8 cellular contexts compared by ENCODE assay signal in the genomic region with DNA sequence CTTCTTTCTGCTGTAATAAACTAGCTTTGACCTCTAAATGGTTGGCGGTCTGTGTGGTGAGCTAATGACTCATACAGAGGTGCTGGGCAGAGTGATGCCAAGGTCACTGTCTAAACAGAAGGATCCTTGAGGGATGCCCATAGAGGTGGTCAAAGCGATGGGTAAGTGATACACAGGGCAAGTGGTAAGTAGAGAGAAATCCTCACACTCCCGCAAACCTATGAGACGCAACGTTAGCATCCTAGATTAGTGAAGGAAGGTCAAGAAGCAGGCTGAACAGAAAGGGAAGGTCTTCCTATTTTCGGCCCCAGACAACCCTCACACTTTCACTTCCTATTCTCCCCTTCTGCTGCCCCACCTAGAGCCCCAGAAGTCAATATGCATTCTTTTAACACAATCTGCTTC.
DNase-seq lines count a peak whose midpoint lies in the region; ATAC-seq and TF ChIP-seq lines count a peak whose summit lies in the region.

No MANE protein-coding gene starts in this region.

- ATAC-seq in GM18511 (IDR thresholded peaks at IDR 0.05; ENCODE audit: unreplicated experiment), result peak; percentile 99
- peak; percentile 96 for ATAC-seq in GM21786 (IDR thresholded peaks at IDR 0.05; ENCODE audit: unreplicated experiment)
- ATAC-seq in psoas muscle, result no peak

- H3K9me2 ChIP-seq in Karpas-422 (replicated peaks; ENCODE audit: insufficient read depth, low read length), result no peaks in the 10 kb centered on the region
- no peaks in the 10 kb centered on the region for H3K9me2 ChIP-seq in MM.1S (replicated peaks; ENCODE audit: insufficient read depth, low read length)

- H3F3A ChIP-seq in MM.1S (ENCODE audit: insufficient read depth, low read length), result no peaks in the 10 kb centered on the region

- TF ChIP-seq CTCF in MM.1S (IDR thresholded peaks at IDR 0.05; ENCODE audit: low read length), result no peak
- no peak for TF ChIP-seq CTCF in psoas muscle (IDR thresholded peaks at IDR 0.05)

- H3K27ac ChIP-seq in Karpas-422 (ENCODE audit: low read length), result no peak overlapping the region
- no peak overlapping the region for H3K27ac ChIP-seq in MM.1S (ENCODE audit: low read length)
- no peak overlapping the region for H3K27ac ChIP-seq in psoas muscle

- intact Hi-C loops in psoas muscle (cut with DNase I), result no loop called here

- H3K36me3 ChIP-seq in Karpas-422 (ENCODE audit: insufficient read depth, low read length) (no peaks in the 10 kb centered on the region), MM.1S (replicated peaks; ENCODE audit: insufficient read depth, low read length) (no peaks in the 10 kb centered on the region), psoas muscle (ENCODE audit: insufficient read depth in 1 of 2, low read depth in 1 of 2) (no peaks in the 10 kb centered on the region)

- H3K27me3 ChIP-seq in Karpas-422 (ENCODE audit: low read length), result no peaks in the 10 kb centered on the region
- H3K27me3 ChIP-seq in MM.1S (replicated peaks; ENCODE audit: insufficient read depth, low read length), result no peaks in the 10 kb centered on the region
- H3K27me3 ChIP-seq in psoas muscle (ENCODE audit: insufficient read depth in 3 of 3, low read length in 2 of 3), result peaks cover 0 to 2% (median 0%) of the 10 kb centered on the region in 3 donors

- peak overlapping the region; percentile 32 for H3K9ac ChIP-seq in Karpas-422 (ENCODE audit: low read length)
- H3K9ac ChIP-seq in MM.1S (ENCODE audit: low read length), result no peak overlapping the region

- H3K4me2 ChIP-seq in Karpas-422 (ENCODE audit: low read depth, low read length, poor library complexity, severe bottlenecking), result peak overlapping the region; percentile 53
- H3K4me2 ChIP-seq in MM.1S (ENCODE audit: low read depth, low read length), result no peak overlapping the region

- peak overlapping the region; percentile 59 for H2AFZ ChIP-seq in Karpas-422 (ENCODE audit: low read length)
- H2AFZ ChIP-seq in MM.1S (ENCODE audit: low read length), result no peak overlapping the region

- 85 to 90% (median 87%) methylated on average over 6 of the region's 6 CpGs for WGBS in psoas muscle, 3 donors

- H3K9me3 ChIP-seq in Karpas-422 (ENCODE audit: low read length), result no peaks in the 10 kb centered on the region
- no peaks in the 10 kb centered on the region for H3K9me3 ChIP-seq in MM.1S (replicated peaks; ENCODE audit: insufficient read depth, low read length)
- no peaks in the 10 kb centered on the region for H3K9me3 ChIP-seq in psoas muscle

- H4K20me1 ChIP-seq in Karpas-422 (ENCODE audit: insufficient read depth, low read depth, low read length) (no peaks in the 10 kb centered on the region), MM.1S (ENCODE audit: insufficient read depth, low read length) (no peaks in the 10 kb centered on the region)

- H3K4me3 ChIP-seq in Karpas-422 (ENCODE audit: low read length) (peak overlapping the region; percentile 46), MM.1S (ENCODE audit: low read length) (no peak overlapping the region), psoas muscle (no peak overlapping the region)

- no peaks in the 10 kb centered on the region for H3K79me2 ChIP-seq in Karpas-422 (ENCODE audit: low read length)
- no peaks in the 10 kb centered on the region for H3K79me2 ChIP-seq in MM.1S (ENCODE audit: low read length)

- H3K4me1 ChIP-seq in Karpas-422 (ENCODE audit: low read length) (peaks cover 22% of the 10 kb centered on the region), MM.1S (ENCODE audit: low read length) (no peaks in the 10 kb centered on the region), psoas muscle (no peaks in the 10 kb centered on the region)

- DNase-seq in Karpas-422 (peak; percentile 93), medulla oblongata (ENCODE audit: extremely low spot score) (peak; percentile 48), MM.1S (no peak), psoas muscle (no peak), UCSD-AML1 (lab: John Stamatoyannopoulos, UW; ENCODE audit: unreplicated experiment) (no peak)
- no peak for DNase-seq in stimulated activated CD4-positive, alpha-beta T cell treated with anti-CD3 and anti-CD28 coated beads, Interleukin-15, amount 100 ng/mL, for 24 hours

Comparison
In these comparisons a context has a peak if more than half of its experiments do, and no peak if none do; other contexts are left out.
1. ATAC-seq: peak in GM18511 (single experiment) and GM21786 (single experiment); none in psoas muscle (0 of 4).
2. DNase-seq: peak in Karpas-422 (single experiment) and medulla oblongata (single experiment); none in MM.1S (single experiment), psoas muscle (0 of 2), stimulated activated CD4-positive, alpha-beta T cell treated with anti-CD3 and anti-CD28 coated beads, Interleukin-15, amount 100 ng/mL, for 24 hours (single experiment) and UCSD-AML1 (single experiment).